In genomic region chr3:20185733-20186599, GRCh38 we compare ENCODE assay signal across 1 cellular context.
TF ChIP-seq lines count a peak whose summit lies in the region.

Gene SGO1 (minus strand): TSS chr3:20186206. CDS start chr3:20184027, 2,179 bp downstream.

TF ChIP-seq in K562, 482 proteins besides CTCF, POLR2A, EP300 and RAD21 (continued from another document and continues in another):
- TF ChIP-seq ZKSCAN8 (CRISPR knock-in tag; IDR thresholded peaks at IDR 0.05) = no peak
- TF ChIP-seq, protein P1, sequence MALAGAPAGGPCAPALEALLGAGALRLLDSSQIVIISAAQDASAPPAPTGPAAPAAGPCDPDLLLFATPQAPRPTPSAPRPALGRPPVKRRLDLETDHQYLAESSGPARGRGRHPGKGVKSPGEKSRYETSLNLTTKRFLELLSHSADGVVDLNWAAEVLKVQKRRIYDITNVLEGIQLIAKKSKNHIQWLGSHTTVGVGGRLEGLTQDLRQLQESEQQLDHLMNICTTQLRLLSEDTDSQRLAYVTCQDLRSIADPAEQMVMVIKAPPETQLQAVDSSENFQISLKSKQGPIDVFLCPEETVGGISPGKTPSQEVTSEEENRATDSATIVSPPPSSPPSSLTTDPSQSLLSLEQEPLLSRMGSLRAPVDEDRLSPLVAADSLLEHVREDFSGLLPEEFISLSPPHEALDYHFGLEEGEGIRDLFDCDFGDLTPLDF (CRISPR knock-in tag; IDR thresholded peaks at IDR 0.05) = peak; percentile 82
- TF ChIP-seq RHOXF2B (CRISPR knock-in tag; conservative IDR thresholded peaks at IDR 0.05) = no peak
- 0 out of 2 replicates have a peak, but pooled peaks have one; percentile 28 for TF ChIP-seq DMBX1 (CRISPR knock-in tag; IDR thresholded peaks at IDR 0.05; ENCODE audit: borderline replicate concordance)
- TF ChIP-seq PTTG1 (tag; IDR thresholded peaks at IDR 0.05; ENCODE audit: low read depth) = no peak
- TF ChIP-seq JUNB (CRISPR knock-in tag; conservative IDR thresholded peaks at IDR 0.05) = no peak
- no peak for TF ChIP-seq MEF2D (tag; conservative IDR thresholded peaks at IDR 0.05; ENCODE audit: low read depth)
- no peak for TF ChIP-seq ZNF253 (CRISPR knock-in tag; conservative IDR thresholded peaks at IDR 0.05)
- peak; percentile 79 for TF ChIP-seq GABPB1 (CRISPR knock-in tag; IDR thresholded peaks at IDR 0.05)
- no peak for TF ChIP-seq ZNF444 (CRISPR knock-in tag; IDR thresholded peaks at IDR 0.05)
- peak; percentile 96 for TF ChIP-seq L3MBTL2 (IDR thresholded peaks at IDR 0.05)
- TF ChIP-seq ZNF778 (CRISPR knock-in tag; IDR thresholded peaks at IDR 0.05) = no peak
- no peak for TF ChIP-seq TFAM (CRISPR knock-in tag; conservative IDR thresholded peaks at IDR 0.05)
- TF ChIP-seq, protein P2, sequence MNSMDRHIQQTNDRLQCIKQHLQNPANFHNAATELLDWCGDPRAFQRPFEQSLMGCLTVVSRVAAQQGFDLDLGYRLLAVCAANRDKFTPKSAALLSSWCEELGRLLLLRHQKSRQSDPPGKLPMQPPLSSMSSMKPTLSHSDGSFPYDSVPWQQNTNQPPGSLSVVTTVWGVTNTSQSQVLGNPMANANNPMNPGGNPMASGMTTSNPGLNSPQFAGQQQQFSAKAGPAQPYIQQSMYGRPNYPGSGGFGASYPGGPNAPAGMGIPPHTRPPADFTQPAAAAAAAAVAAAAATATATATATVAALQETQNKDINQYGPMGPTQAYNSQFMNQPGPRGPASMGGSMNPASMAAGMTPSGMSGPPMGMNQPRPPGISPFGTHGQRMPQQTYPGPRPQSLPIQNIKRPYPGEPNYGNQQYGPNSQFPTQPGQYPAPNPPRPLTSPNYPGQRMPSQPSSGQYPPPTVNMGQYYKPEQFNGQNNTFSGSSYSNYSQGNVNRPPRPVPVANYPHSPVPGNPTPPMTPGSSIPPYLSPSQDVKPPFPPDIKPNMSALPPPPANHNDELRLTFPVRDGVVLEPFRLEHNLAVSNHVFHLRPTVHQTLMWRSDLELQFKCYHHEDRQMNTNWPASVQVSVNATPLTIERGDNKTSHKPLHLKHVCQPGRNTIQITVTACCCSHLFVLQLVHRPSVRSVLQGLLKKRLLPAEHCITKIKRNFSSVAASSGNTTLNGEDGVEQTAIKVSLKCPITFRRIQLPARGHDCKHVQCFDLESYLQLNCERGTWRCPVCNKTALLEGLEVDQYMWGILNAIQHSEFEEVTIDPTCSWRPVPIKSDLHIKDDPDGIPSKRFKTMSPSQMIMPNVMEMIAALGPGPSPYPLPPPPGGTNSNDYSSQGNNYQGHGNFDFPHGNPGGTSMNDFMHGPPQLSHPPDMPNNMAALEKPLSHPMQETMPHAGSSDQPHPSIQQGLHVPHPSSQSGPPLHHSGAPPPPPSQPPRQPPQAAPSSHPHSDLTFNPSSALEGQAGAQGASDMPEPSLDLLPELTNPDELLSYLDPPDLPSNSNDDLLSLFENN (IDR thresholded peaks at IDR 0.05; ENCODE audit: low read depth in 2 of 2, low read length in 2 of 2) = peak in 1 of 2 experiments; percentile 67; a peak in 1 of 4 replicates
- TF ChIP-seq ZBTB1 (CRISPR knock-in tag; IDR thresholded peaks at IDR 0.05; ENCODE audit: borderline replicate concordance, low read depth) = 0 out of 2 replicates have a peak, but pooled peaks have one; percentile 38
- peak; percentile 48; the same call in 1 of the 2 replicates for TF ChIP-seq EGR1 (conservative IDR thresholded peaks at IDR 0.05)
- TF ChIP-seq, protein P3, sequence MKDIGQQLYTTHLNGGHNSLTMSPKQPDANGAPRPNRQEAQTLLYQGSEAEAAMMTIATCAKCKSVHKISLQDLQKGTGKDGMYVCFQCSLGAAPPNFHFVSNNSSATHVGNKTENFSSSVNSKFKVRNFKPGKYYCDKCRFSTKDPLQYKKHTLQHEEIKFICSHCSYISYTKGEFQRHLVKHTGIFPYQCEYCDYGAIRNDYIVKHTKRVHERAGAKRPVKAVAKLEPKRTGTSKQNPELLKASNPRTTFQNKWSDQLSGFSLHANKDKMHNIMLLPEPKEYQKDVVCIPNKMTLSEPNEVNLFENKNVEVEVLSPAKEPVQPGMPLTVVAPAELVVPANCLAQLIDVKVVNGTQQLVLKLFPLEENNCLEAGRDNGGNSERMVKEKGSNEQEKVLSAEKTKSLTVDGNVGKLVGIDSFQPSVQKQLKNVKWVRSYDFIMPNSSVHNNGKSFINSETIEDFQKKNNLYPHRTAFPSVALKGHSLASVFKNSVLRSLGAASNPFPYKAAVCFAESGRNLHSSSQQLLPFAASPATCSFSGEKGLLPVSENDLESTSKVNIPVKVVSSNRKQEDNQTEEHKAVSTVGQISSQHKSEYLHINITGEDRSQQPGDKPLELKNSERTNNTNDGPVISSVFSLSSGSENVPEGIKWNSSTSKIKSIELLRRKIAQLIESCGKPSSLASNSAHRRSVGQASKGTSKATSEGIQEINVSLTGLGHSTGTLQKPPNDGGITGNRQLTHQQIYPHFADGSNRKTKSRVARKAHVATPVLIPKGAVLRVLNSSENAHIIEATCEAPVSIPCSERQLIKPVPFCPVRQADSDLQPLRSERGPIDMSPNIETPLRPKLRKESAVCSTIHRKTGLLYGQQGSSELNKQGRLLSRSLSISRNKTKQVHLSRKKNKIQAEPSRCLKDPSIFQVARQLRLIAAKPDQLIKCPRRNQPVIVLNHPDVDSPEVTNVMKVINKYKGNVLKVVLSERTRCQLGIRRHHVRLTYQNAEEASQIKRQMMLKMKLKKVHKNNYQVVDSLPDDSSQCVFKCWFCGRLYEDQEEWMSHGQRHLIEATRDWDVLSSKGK (CRISPR knock-in tag; IDR thresholded peaks at IDR 0.05) = no peak
- no peak for TF ChIP-seq CHCHD3 (CRISPR knock-in tag; IDR thresholded peaks at IDR 0.05)
- peak; percentile 76; the same call in 1 of the 2 replicates for TF ChIP-seq ZNF511 (CRISPR knock-in tag; IDR thresholded peaks at IDR 0.05)
- TF ChIP-seq BCL6 (CRISPR knock-in tag; IDR thresholded peaks at IDR 0.05) = no peak
- TF ChIP-seq NRF1 (conservative IDR thresholded peaks at IDR 0.05 in 1 of 2, IDR thresholded peaks at IDR 0.05 in 1 of 2) = peak; percentile 87 to 89
- TF ChIP-seq TAF9B (IDR thresholded peaks at IDR 0.05; ENCODE audit: partially characterized antibody) = peak; percentile 89
- TF ChIP-seq COPS2 (conservative IDR thresholded peaks at IDR 0.05) = no peak
- TF ChIP-seq, protein P4, sequence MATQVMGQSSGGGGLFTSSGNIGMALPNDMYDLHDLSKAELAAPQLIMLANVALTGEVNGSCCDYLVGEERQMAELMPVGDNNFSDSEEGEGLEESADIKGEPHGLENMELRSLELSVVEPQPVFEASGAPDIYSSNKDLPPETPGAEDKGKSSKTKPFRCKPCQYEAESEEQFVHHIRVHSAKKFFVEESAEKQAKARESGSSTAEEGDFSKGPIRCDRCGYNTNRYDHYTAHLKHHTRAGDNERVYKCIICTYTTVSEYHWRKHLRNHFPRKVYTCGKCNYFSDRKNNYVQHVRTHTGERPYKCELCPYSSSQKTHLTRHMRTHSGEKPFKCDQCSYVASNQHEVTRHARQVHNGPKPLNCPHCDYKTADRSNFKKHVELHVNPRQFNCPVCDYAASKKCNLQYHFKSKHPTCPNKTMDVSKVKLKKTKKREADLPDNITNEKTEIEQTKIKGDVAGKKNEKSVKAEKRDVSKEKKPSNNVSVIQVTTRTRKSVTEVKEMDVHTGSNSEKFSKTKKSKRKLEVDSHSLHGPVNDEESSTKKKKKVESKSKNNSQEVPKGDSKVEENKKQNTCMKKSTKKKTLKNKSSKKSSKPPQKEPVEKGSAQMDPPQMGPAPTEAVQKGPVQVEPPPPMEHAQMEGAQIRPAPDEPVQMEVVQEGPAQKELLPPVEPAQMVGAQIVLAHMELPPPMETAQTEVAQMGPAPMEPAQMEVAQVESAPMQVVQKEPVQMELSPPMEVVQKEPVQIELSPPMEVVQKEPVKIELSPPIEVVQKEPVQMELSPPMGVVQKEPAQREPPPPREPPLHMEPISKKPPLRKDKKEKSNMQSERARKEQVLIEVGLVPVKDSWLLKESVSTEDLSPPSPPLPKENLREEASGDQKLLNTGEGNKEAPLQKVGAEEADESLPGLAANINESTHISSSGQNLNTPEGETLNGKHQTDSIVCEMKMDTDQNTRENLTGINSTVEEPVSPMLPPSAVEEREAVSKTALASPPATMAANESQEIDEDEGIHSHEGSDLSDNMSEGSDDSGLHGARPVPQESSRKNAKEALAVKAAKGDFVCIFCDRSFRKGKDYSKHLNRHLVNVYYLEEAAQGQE (CRISPR knock-in tag; IDR thresholded peaks at IDR 0.05; ENCODE audit: low read depth) = peak; percentile 53; the same call in 1 of the 2 replicates
- TF ChIP-seq U2AF2 (optimal IDR thresholded peaks at IDR 0.05; ENCODE audit: low read depth, low read length) = no peak
- TF ChIP-seq ZNF23 (CRISPR knock-in tag; IDR thresholded peaks at IDR 0.05) = no peak
- no peak for TF ChIP-seq CAMTA2 (CRISPR knock-in tag; conservative IDR thresholded peaks at IDR 0.05)
- peak; percentile 16; the same call in 1 of the 2 replicates for TF ChIP-seq GTF2E2 (tag; IDR thresholded peaks at IDR 0.05)
- TF ChIP-seq SETDB1 (IDR thresholded peaks at IDR 0.05; ENCODE audit: low read length) = peak; percentile 93
- TF ChIP-seq RNF2 (IDR thresholded peaks at IDR 0.05) = peak; percentile 59
- no peak for TF ChIP-seq ZNF197 (CRISPR knock-in tag; IDR thresholded peaks at IDR 0.05; ENCODE audit: low read depth)
- no peak for TF ChIP-seq NFATC3 (IDR thresholded peaks at IDR 0.05)
- TF ChIP-seq ZNF175 (CRISPR knock-in tag; IDR thresholded peaks at IDR 0.05; ENCODE audit: low read depth) = peak; percentile 60; the same call in 1 of the 2 replicates
- no peak for TF ChIP-seq RBM34 (IDR thresholded peaks at IDR 0.05; ENCODE audit: borderline replicate concordance, insufficient read depth, low read length)
- no peak for TF ChIP-seq ZNF146 (CRISPR knock-in tag; IDR thresholded peaks at IDR 0.05; ENCODE audit: unreplicated experiment)
- TF ChIP-seq ZBTB49 (CRISPR knock-in tag; IDR thresholded peaks at IDR 0.05; ENCODE audit: borderline replicate concordance) = no peak
- TF ChIP-seq TEAD4 (IDR thresholded peaks at IDR 0.05; ENCODE audit: low read length) = peak; percentile 16; the same call in 1 of the 2 replicates
- no peak for TF ChIP-seq TEAD4 (CRISPR knock-in tag; IDR thresholded peaks at IDR 0.05; ENCODE audit: borderline replicate concordance)
- TF ChIP-seq SAFB2 (IDR thresholded peaks at IDR 0.05; ENCODE audit: borderline replicate concordance, low read depth, low read length, severe bottlenecking) = no peak
- no peak for TF ChIP-seq MCM3 (IDR thresholded peaks at IDR 0.05)
- peak; percentile 27 for TF ChIP-seq SOX6 (IDR thresholded peaks at IDR 0.05)
- TF ChIP-seq, protein P5, sequence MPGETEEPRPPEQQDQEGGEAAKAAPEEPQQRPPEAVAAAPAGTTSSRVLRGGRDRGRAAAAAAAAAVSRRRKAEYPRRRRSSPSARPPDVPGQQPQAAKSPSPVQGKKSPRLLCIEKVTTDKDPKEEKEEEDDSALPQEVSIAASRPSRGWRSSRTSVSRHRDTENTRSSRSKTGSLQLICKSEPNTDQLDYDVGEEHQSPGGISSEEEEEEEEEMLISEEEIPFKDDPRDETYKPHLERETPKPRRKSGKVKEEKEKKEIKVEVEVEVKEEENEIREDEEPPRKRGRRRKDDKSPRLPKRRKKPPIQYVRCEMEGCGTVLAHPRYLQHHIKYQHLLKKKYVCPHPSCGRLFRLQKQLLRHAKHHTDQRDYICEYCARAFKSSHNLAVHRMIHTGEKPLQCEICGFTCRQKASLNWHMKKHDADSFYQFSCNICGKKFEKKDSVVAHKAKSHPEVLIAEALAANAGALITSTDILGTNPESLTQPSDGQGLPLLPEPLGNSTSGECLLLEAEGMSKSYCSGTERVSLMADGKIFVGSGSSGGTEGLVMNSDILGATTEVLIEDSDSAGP (CRISPR knock-in tag; IDR thresholded peaks at IDR 0.05) = no peak
- TF ChIP-seq ETS2 (tag; IDR thresholded peaks at IDR 0.05; ENCODE audit: borderline replicate concordance, poor library complexity, severe bottlenecking) = no peak
- TF ChIP-seq PYGO2 (tag; IDR thresholded peaks at IDR 0.05) = no peak
- TF ChIP-seq MXD1 (CRISPR knock-in tag; IDR thresholded peaks at IDR 0.05; ENCODE audit: borderline replicate concordance, poor library complexity, severe bottlenecking) = no peak
- no peak for TF ChIP-seq ZNF512 (tag; IDR thresholded peaks at IDR 0.05)
- TF ChIP-seq, protein P6, sequence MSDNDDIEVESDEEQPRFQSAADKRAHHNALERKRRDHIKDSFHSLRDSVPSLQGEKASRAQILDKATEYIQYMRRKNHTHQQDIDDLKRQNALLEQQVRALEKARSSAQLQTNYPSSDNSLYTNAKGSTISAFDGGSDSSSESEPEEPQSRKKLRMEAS (CRISPR knock-in tag; IDR thresholded peaks at IDR 0.05) = peak; percentile 98
